Comparison of ENCODE assay signal across 19 cellular contexts in genomic region chr21:45480701-45481500, GRCh38.
"Had no signal": no experiment of that assay in that cellular context is flagged by ENCODE, and none has a peak within 500 bp of the region (broad histone marks: within the 10 kb centered on the region; RNA-seq: fewer than 3 reads in every experiment).

No MANE protein-coding gene starts in this region.

- DNase-seq: effector memory CD8-positive, alpha-beta T cell; glutamatergic neuron; islet precursor cell; mammary epithelial cell; nucleus accumbens; spleen; stimulated activated CD4-positive, alpha-beta T cell treated with anti-CD3 and anti-CD28 coated beads, Interleukin-2, amount 100 ng/mL, for 24 hours; stimulated activated CD4-positive, alpha-beta T cell treated with anti-CD3 and anti-CD28 coated beads, Interleukin-4, amount 100 ng/mL, for 4 hours; stimulated activated naive B cell treated with anti-CD40 and anti-IgM and Interleukin-4, amounts not matched to agents 10 μg/mL and 1 μg/mL and 100 μg/mL, for 72 hours; stimulated activated naive CD8-positive, alpha-beta T cell treated with anti-CD3 and anti-CD28 coated beads, Interleukin-15, amount 100 ng/mL, for 72 hours; testis had no signal

- H3K36me3 Mint-ChIP-seq: stimulated activated naive B cell treated with anti-CD40 and anti-IgM and Interleukin-4, amounts not matched to agents 10 μg/mL and 1 μg/mL and 100 μg/mL, for 72 hours had no signal

- H3K27me3 Mint-ChIP-seq: effector memory CD8-positive, alpha-beta T cell; progenitor cell of endocrine pancreas; stimulated activated naive B cell treated with anti-CD40 and anti-IgM and Interleukin-4, amounts not matched to agents 10 μg/mL and 1 μg/mL and 100 μg/mL, for 72 hours; stimulated activated naive CD8-positive, alpha-beta T cell treated with anti-CD3 and anti-CD28 coated beads, Interleukin-15, amount 100 ng/mL, for 72 hours had no signal

- ATAC-seq: effector memory CD8-positive, alpha-beta T cell; gastroesophageal sphincter; left lobe of liver; pancreas; sciatic nerve; stimulated activated naive B cell treated with anti-CD40 and anti-IgM and Interleukin-4, amounts not matched to agents 10 μg/mL and 1 μg/mL and 100 μg/mL, for 72 hours; stimulated activated naive CD8-positive, alpha-beta T cell treated with anti-CD3 and anti-CD28 coated beads, Interleukin-15, amount 100 ng/mL, for 72 hours had no signal

- H3K27ac ChIP-seq: epithelial cell of prostate, esophagus muscularis mucosa, gastroesophageal sphincter, pancreas, testis had no signal

- H3K27ac Mint-ChIP-seq: progenitor cell of endocrine pancreas; stimulated activated naive B cell treated with anti-CD40 and anti-IgM and Interleukin-4, amounts not matched to agents 10 μg/mL and 1 μg/mL and 100 μg/mL, for 72 hours; stimulated activated naive CD8-positive, alpha-beta T cell treated with anti-CD3 and anti-CD28 coated beads, Interleukin-15, amount 100 ng/mL, for 72 hours had no signal

- H3K9me3 Mint-ChIP-seq: effector memory CD8-positive, alpha-beta T cell; stimulated activated naive CD8-positive, alpha-beta T cell treated with anti-CD3 and anti-CD28 coated beads, Interleukin-15, amount 100 ng/mL, for 72 hours had no signal

- H3K27me3 ChIP-seq: esophagus muscularis mucosa, gastroesophageal sphincter, pancreas, spleen, testis, tibial nerve had no signal

- H3K4me3 ChIP-seq: esophagus muscularis mucosa, gastroesophageal sphincter, pancreas, spleen, testis, tibial nerve had no signal

- H3K9me3 ChIP-seq: esophagus muscularis mucosa, gastroesophageal sphincter, pancreas, spleen, testis, tibial nerve had no signal

- H3K4me1 ChIP-seq: pancreas had no signal

- H3K4me3 Mint-ChIP-seq: effector memory CD8-positive, alpha-beta T cell; stimulated activated naive B cell treated with anti-CD40 and anti-IgM and Interleukin-4, amounts not matched to agents 10 μg/mL and 1 μg/mL and 100 μg/mL, for 72 hours had no signal
